In genomic region chr5:31470608-31471007, GRCh38 we compare ENCODE assay signal across 13 cellular contexts.
DNase-seq lines count a peak whose midpoint lies in the region; ATAC-seq, FAIRE-seq and TF ChIP-seq lines count a peak whose summit lies in the region.
"Had no signal": no experiment of that assay in that cellular context is flagged by ENCODE, and none has a peak within 500 bp of the region (broad histone marks: within the 10 kb centered on the region; RNA-seq: fewer than 3 reads in every experiment).

No MANE protein-coding gene starts in this region.

- dilution Hi-C loops in endothelial cell of umbilical vein (cut with MboI; ENCODE audit: extremely low pct_ligation_motif_present, low sequenced_read_pairs) = no loop called here

- H3K27me3 ChIP-seq in endothelial cell of umbilical vein (ENCODE audit: control insufficient read depth in 2 of 2, insufficient read depth in 2 of 2, low read length in 2 of 2) = no peaks in the 10 kb centered on the region
- H3K27me3 ChIP-seq in lower lobe of right lung (ENCODE audit: low read depth) = no peaks in the 10 kb centered on the region
- H3K27me3 ChIP-seq: cardiac muscle cell had no signal

- no peak for TF ChIP-seq POLR2A in endothelial cell of umbilical vein (IDR thresholded peaks at IDR 0.05; ENCODE audit: low read depth, low read length)

- H4K20me1 ChIP-seq in endothelial cell of umbilical vein (replicated peaks; ENCODE audit: control insufficient read depth, extremely low read depth, insufficient read depth, low read length) = no peaks in the 10 kb centered on the region

- no peak for ATAC-seq in lower lobe of right lung
- no peak for ATAC-seq in activated CD4-positive, CD25-positive, alpha-beta regulatory T cell treated with anti-CD3 and anti-CD28 coated beads, Interleukin-2, amount 50 U/mL, for 24 hours
- ATAC-seq: CD8-positive, alpha-beta T cell; GM12878 had no signal

- H3K27ac ChIP-seq in endothelial cell of umbilical vein (ENCODE audit: insufficient read depth, low read depth, low read length) = no peak overlapping the region
- H3K27ac ChIP-seq in lower lobe of right lung = no peak overlapping the region
- H3K27ac ChIP-seq: cardiac muscle cell had no signal

- POLR2A ChIA-PET in endothelial cell of umbilical vein (lab: Charles Lee) = no interaction called here

- TF ChIP-seq CTCF in endothelial cell of umbilical vein (IDR thresholded peaks at IDR 0.05; ENCODE audit: extremely low read depth in 1 of 2, insufficient read depth in 1 of 2, low read depth in 1 of 2, low read length in 2 of 2) = no peak
- TF ChIP-seq CTCF in lower lobe of right lung (IDR thresholded peaks at IDR 0.05) = no peak

- DNase-seq in AG20443 (ENCODE audit: low spot score) (peak; percentile 82), HS-27A (ENCODE audit: low read depth) (peak; percentile 59), endothelial cell of umbilical vein (ENCODE audit: low read depth, low spot score) (peak; percentile 55), lower lobe of right lung (peak; percentile 49), GM19240 (ENCODE audit: insufficient read length, low spot score) (no peak), posterior cingulate gyrus (no peak), NCI-H524 treated with DMSO at 0.1 percent for 48 hours (lab: John Stamatoyannopoulos, UW) (no peak)
- DNase-seq: activated T-cell treated with anti-CD3 and anti-CD28 coated beads, Interleukin-2, amount 50 U/mL, for 1 hour; CD8-positive, alpha-beta T cell; NCI-H1105 treated with DMSO at 0.1 percent for 48 hours had no signal

- peaks cover 0 to 2% of the 10 kb centered on the region in 2 experiments for H3K36me3 ChIP-seq in endothelial cell of umbilical vein (ENCODE audit: control insufficient read depth in 2 of 2, extremely low read depth in 1 of 2, insufficient read depth in 2 of 2, low read length in 2 of 2)
- H3K36me3 ChIP-seq in lower lobe of right lung = peaks cover 42% of the 10 kb centered on the region

- peaks cover 2% of the 10 kb centered on the region for H3K9me1 ChIP-seq in endothelial cell of umbilical vein (replicated peaks; ENCODE audit: control insufficient read depth, extremely low read depth, insufficient read depth, low read length)

- H3K9me3 ChIP-seq in endothelial cell of umbilical vein (replicated peaks; ENCODE audit: control insufficient read depth, insufficient read depth, low read length) (no peaks in the 10 kb centered on the region), lower lobe of right lung (no peaks in the 10 kb centered on the region)

- H3K4me2 ChIP-seq in endothelial cell of umbilical vein (ENCODE audit: insufficient read depth, low read length) = no peak overlapping the region

- BruUV-seq in endothelial cell of umbilical vein (replicated peaks; lab: Mats Ljungman, UMichigan) = no TSS peak

- FAIRE-seq in endothelial cell of umbilical vein (lab: Jason Lieb, UNC) = peak; percentile 59
- FAIRE-seq: GM12878 had no signal

- H3K9ac ChIP-seq in endothelial cell of umbilical vein (replicated peaks; ENCODE audit: extremely low read depth, insufficient read depth, low read length) = no peak overlapping the region

- H2AFZ ChIP-seq in endothelial cell of umbilical vein (ENCODE audit: low read depth, low read length) = no peak overlapping the region

- intact Hi-C loops in endothelial cell of umbilical vein (cut with micrococcal nuclease) = no loop called here
- intact Hi-C loops in lower lobe of right lung (cut with DNase I) = no loop called here
- intact Hi-C loops in posterior cingulate gyrus (cut with DNase I) = no loop called here

- H3K4me3 ChIP-seq in endothelial cell of umbilical vein (replicated peaks in 1 of 3; ENCODE audit: insufficient read depth in 1 of 3, low read depth in 1 of 3, low read length in 3 of 3) (no peak overlapping the region), lower lobe of right lung (no peak overlapping the region)
- H3K4me3 ChIP-seq: cardiac muscle cell, GM12878 had no signal

- CTCF ChIA-PET in endothelial cell of umbilical vein (lab: Charles Lee) = no interaction called here

- H3K4me1 ChIP-seq in endothelial cell of umbilical vein (ENCODE audit: control insufficient read depth, extremely low read depth, insufficient read depth, low read length) = peaks cover 10% of the 10 kb centered on the region
- no peaks in the 10 kb centered on the region for H3K4me1 ChIP-seq in lower lobe of right lung

- no peaks in the 10 kb centered on the region for H3K79me2 ChIP-seq in endothelial cell of umbilical vein (ENCODE audit: control insufficient read depth, insufficient read depth, low read length)

TF ChIP-seq in endothelial cell of umbilical vein, 7 proteins besides CTCF, POLR2A, EP300 and RAD21:
- TF ChIP-seq EZH2 (IDR thresholded peaks at IDR 0.05; ENCODE audit: borderline replicate concordance, low read depth, low read length, severe bottlenecking) = no peak
- peak; percentile 36 for TF ChIP-seq FOS (IDR thresholded peaks at IDR 0.05; ENCODE audit: borderline replicate concordance, insufficient read depth, low read length)
TF ChIP-seq in endothelial cell of umbilical vein: peak in this region for 1.

Comparison
In these comparisons a context has a peak if more than half of its experiments do, and no peak if none do; other contexts are left out.
1. DNase-seq: peak in AG20443 (single experiment), HS-27A (single experiment), endothelial cell of umbilical vein (single experiment) and lower lobe of right lung (single experiment); none in GM19240 (single experiment), posterior cingulate gyrus (0 of 10) and NCI-H524 treated with DMSO at 0.1 percent for 48 hours (single experiment).